ENCODE assay signal across 8 cellular contexts in the genomic region with DNA sequence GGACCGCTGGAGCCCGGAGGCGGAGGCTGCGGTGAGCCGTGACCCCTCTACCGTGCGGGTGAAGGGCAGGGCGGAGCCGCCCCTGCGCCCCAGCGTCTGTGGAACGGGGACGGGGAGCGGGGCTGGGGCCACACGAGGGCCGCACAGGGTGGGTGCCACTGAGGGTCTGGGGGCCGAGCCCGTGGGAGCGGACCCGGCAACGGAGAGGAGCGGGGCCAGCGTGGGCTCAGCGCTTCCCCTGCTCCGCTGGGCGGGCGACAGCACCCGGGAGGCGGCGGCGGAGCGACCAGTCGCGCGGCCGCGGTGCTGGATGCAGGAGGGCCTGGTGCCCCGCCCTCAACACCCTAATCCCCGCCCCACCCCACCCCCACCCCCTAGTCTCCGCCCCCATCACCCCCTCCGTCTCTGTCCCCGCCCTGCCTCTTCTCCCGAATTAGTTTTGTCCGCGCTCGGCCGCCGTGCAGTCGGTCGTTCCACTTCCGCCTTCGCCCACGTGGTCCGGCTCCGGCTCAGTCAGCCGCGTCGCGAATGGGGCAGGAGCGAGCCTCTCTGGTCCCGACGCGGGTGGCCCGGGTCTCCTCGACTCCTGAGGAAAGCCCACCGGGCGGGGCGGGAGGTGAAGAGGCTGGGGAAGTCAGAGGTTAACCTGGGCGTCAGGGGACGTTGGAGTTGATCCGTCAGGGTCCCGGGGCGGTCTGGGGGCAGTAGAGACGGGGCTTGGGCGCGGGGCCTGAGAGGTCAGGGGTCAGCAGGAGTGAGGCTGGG. TPM values are rescaled to one million over a fixed set of nuclear protein-coding genes. Genes with fewer than 3 reads are reported as not detected.
DNase-seq lines count a peak whose midpoint lies in the region; ATAC-seq and TF ChIP-seq lines count a peak whose summit lies in the region.

A gene (plus strand): TSS at position 512 of the 765 bp plus-strand sequence. CDS start 447 bp downstream, outside the sequence.

- no peaks in the 10 kb centered on the region for H3K9me3 Mint-ChIP-seq in activated CD4-positive, alpha-beta T cell treated with anti-CD3 and anti-CD28 coated beads, Interleukin-2, amount 10 ng/mL, durations not matched to agents 7 days and 5 days

- ATAC-seq in GM19324 (IDR thresholded peaks at IDR 0.05; ENCODE audit: low FRiP score, unreplicated experiment): peak; percentile 76
- ATAC-seq in HG03460 (IDR thresholded peaks at IDR 0.05; ENCODE audit: unreplicated experiment): peak; percentile 63
- peak; percentile 92 for ATAC-seq in left lobe of liver

- CTCF ChIA-PET in BJ (lab: Yijun Ruan, JAX): no interaction called here
- CTCF ChIA-PET in activated CD4-positive, alpha-beta T cell treated with anti-CD3 and anti-CD28 coated beads, Interleukin-2, amount 10 ng/mL, durations not matched to agents 7 days and 5 days (lab: Charles Lee): interaction anchor here (0.7 kb wide), 1 partner anchor 33 kb away, joined by 3 read pairs; no protein-coding TSS in a partner anchor

- H3K4me3 ChIP-seq in BJ (ENCODE audit: low read depth, low read length) (peak within 1 kb of the TSS; percentile 98), coronary artery (peak within 1 kb of the TSS; percentile 75)

- peak within 1 kb of the TSS; percentile 97 for H3K4me3 Mint-ChIP-seq in activated CD4-positive, alpha-beta T cell treated with anti-CD3 and anti-CD28 coated beads, Interleukin-2, amount 10 ng/mL, durations not matched to agents 7 days and 5 days

- POLR2A ChIA-PET in BJ (lab: Charles Lee): interaction anchor here (0.6 kb wide), 1 partner anchor 89 kb away, joined by 3 read pairs; no protein-coding TSS in a partner anchor
- POLR2A ChIA-PET in activated CD4-positive, alpha-beta T cell treated with anti-CD3 and anti-CD28 coated beads, Interleukin-2, amount 10 ng/mL, durations not matched to agents 7 days and 5 days (lab: Charles Lee): no interaction called here

- DNase-seq in BJ (ENCODE audit: low read depth) (peak; percentile 45), NCI-H69 (lab: John Stamatoyannopoulos, UW) (peak; percentile 98), coronary artery (ENCODE audit: low spot score) (peak; percentile 95), left lobe of liver (ENCODE audit: low spot score) (peak; percentile 96)
- DNase-seq in activated CD4-positive, alpha-beta T cell treated with anti-CD3 and anti-CD28 coated beads, Interleukin-2, amount 10 ng/mL, durations not matched to agents 7 days and 5 days: peak; percentile 95
- DNase-seq in stimulated activated CD4-positive, alpha-beta T cell treated with anti-CD3 and anti-CD28 coated beads, Interleukin-2, amount 100 ng/mL, for 24 hours: peak; percentile 93

- peaks cover 9% of the 10 kb centered on the region for H3K36me3 ChIP-seq in BJ (ENCODE audit: control insufficient read depth, insufficient read depth, low read length)

- TF ChIP-seq CTCF in BJ (IDR thresholded peaks at IDR 0.05; ENCODE audit: insufficient read depth, low read depth, low read length): no peak
- no peak for TF ChIP-seq CTCF in coronary artery (IDR thresholded peaks at IDR 0.05)

- peaks cover 24% of the 10 kb centered on the region for H3K36me3 Mint-ChIP-seq in activated CD4-positive, alpha-beta T cell treated with anti-CD3 and anti-CD28 coated beads, Interleukin-2, amount 10 ng/mL, durations not matched to agents 7 days and 5 days (ENCODE audit: low read depth)

- no peaks in the 10 kb centered on the region for H3K27me3 ChIP-seq in BJ (ENCODE audit: control insufficient read depth, insufficient read depth, low read length)

- peak within 1 kb of the TSS; percentile 74 to 91 for H3K27ac ChIP-seq in coronary artery

- H3K4me1 Mint-ChIP-seq in activated CD4-positive, alpha-beta T cell treated with anti-CD3 and anti-CD28 coated beads, Interleukin-2, amount 10 ng/mL, durations not matched to agents 7 days and 5 days: peaks cover 33% of the 10 kb centered on the region

- no peaks in the 10 kb centered on the region for H3K27me3 Mint-ChIP-seq in activated CD4-positive, alpha-beta T cell treated with anti-CD3 and anti-CD28 coated beads, Interleukin-2, amount 10 ng/mL, durations not matched to agents 7 days and 5 days

- H3K27ac Mint-ChIP-seq in activated CD4-positive, alpha-beta T cell treated with anti-CD3 and anti-CD28 coated beads, Interleukin-2, amount 10 ng/mL, durations not matched to agents 7 days and 5 days: peak within 1 kb of the TSS; percentile 95

RNA-seq across cellular contexts. Expression of the gene that starts here (rescaled TPM):
- 15.7 and 21.2 TPM in 2 replicates for polyA plus RNA-seq in BJ (2011; rRNA removed)
- polyA minus RNA-seq in BJ (2011; rRNA and poly(A)+ RNA removed): 12.7 and 15.6 TPM in 2 replicates
- total RNA-seq in activated CD4-positive, alpha-beta T cell treated with anti-CD3 and anti-CD28 coated beads, Interleukin-2, amount 10 ng/mL, durations not matched to agents 7 days and 5 days: 10 to 100 TPM; 34.4 to 45.7 TPM
- total RNA-seq in left lobe of liver: 19.6 TPM

Comparison
In these comparisons a context has a peak if more than half of its experiments do, and no peak if none do; other contexts are left out.
1. Peak in every context shown above with its lines: DNase-seq, ATAC-seq, H3K4me3 ChIP-seq and H3K27ac ChIP-seq.
2. DNase-seq: peak in every context shown above with its lines; median percentile 98 in NCI-H69; 96 in left lobe of liver; 95 in activated CD4-positive, alpha-beta T cell treated with anti-CD3 and anti-CD28 coated beads, Interleukin-2, amount 10 ng/mL, durations not matched to agents 7 days and 5 days; 95 in coronary artery; 93 in stimulated activated CD4-positive, alpha-beta T cell treated with anti-CD3 and anti-CD28 coated beads, Interleukin-2, amount 100 ng/mL, for 24 hours; 45 in BJ.